ENCODE assay signal across 23 cellular contexts in genomic region chr5:173236531-173237501, GRCh38. TPM values are rescaled to one million over a fixed set of nuclear protein-coding genes. Genes with fewer than 3 reads are reported as not detected.
A peak's percentile ranks its signal among the peaks of the same experiment; 100 is the strongest.
DNase-seq lines count a peak whose midpoint lies in the region; ATAC-seq and TF ChIP-seq lines count a peak whose summit lies in the region.
"Had no signal": no experiment of that assay in that cellular context is flagged by ENCODE, and none has a peak within 500 bp of the region (broad histone marks: within the 10 kb centered on the region; RNA-seq: fewer than 3 reads in every experiment).

No MANE protein-coding gene starts in this region.

- peaks cover 100% of the 10 kb centered on the region for H3K27me3 ChIP-seq in HUES6 (ENCODE audit: control insufficient read depth, insufficient read depth, low read length)
- H3K27me3 ChIP-seq in adrenal gland = peaks cover 98% of the 10 kb centered on the region

- H3K36me3 Mint-ChIP-seq in activated naive CD4-positive, alpha-beta T cell treated with anti-CD3 and anti-CD28 coated beads, Interleukin-2, amount 50 U/mL, for 24 hours = no peaks in the 10 kb centered on the region

- H3K4me1 ChIP-seq in HUES6 (ENCODE audit: control insufficient read depth, insufficient read depth, low read length) (peaks cover 80% of the 10 kb centered on the region), adrenal gland (replicated peaks in 1 of 2) (peaks cover 19 to 26% of the 10 kb centered on the region in 2 donors)

- no peak for TF ChIP-seq CTCF in adrenal gland (IDR thresholded peaks at IDR 0.05)

- peaks cover 48% of the 10 kb centered on the region for H3K4me1 Mint-ChIP-seq in activated naive CD4-positive, alpha-beta T cell treated with anti-CD3 and anti-CD28 coated beads, Interleukin-2, amount 50 U/mL, for 24 hours

- intact Hi-C loops in left ventricle myocardium superior (cut with micrococcal nuclease) (no loop called here), adrenal gland (cut with DNase I) (no loop called here)

- H3K9ac ChIP-seq in HUES6 (ENCODE audit: low read length) = no peak overlapping the region

- TF ChIP-seq POLR2A in adrenal gland (IDR thresholded peaks at IDR 0.05) = no peak

- 23 to 29% (median 25%) methylated on average over 48 to 61 of the region's 61 CpGs for whole genome bisulfite sequencing in adrenal gland, 4 donors

- H3K4me3 ChIP-seq in HUES6 (ENCODE audit: low read depth, low read length) (peak overlapping the region; percentile 23; the same call in 1 of the 2 replicates), adrenal gland (no peak overlapping the region)
- H3K4me3 ChIP-seq: dorsolateral prefrontal cortex, esophagus squamous epithelium, testis had no signal

- H3K27me3 Mint-ChIP-seq in activated naive CD4-positive, alpha-beta T cell treated with anti-CD3 and anti-CD28 coated beads, Interleukin-2, amount 50 U/mL, for 24 hours = peaks cover 73% of the 10 kb centered on the region

- H3K27ac Mint-ChIP-seq in activated naive CD4-positive, alpha-beta T cell treated with anti-CD3 and anti-CD28 coated beads, Interleukin-2, amount 50 U/mL, for 24 hours = no peak overlapping the region

- DNase-seq in activated naive CD4-positive, alpha-beta T cell treated with anti-CD3 and anti-CD28 coated beads, Interleukin-2, amount 50 U/mL, for 16 hours = no peak
- DNase-seq in left ventricle myocardium superior (peak; percentile 64), retina (peak; percentile 66), adrenal gland (no peak), NCI-H446 (lab: John Stamatoyannopoulos, UW) (no peak)
- DNase-seq: activated CD8-positive, alpha-beta memory T cell treated with anti-CD3 and anti-CD28 coated beads, Interleukin-2, amount 10 ng/mL, durations not matched to agents 7 days and 5 days; COR-L47; dorsolateral prefrontal cortex; esophagus squamous epithelium; NCI-H2029; NCI-H526 treated with DMSO at 0.1 percent for 48 hours; OCI-M1; stimulated activated CD4-positive, alpha-beta T cell treated with anti-CD3 and anti-CD28 coated beads, Interleukin-1b, Interleukin-23, amount 100 ng/mL, for 48 hours; testis had no signal

- ATAC-seq in left ventricle myocardium superior (peak; percentile 5), GM19463 (IDR thresholded peaks at IDR 0.05; ENCODE audit: unreplicated experiment) (no peak)
- ATAC-seq: activated CD4-positive, CD25-positive, alpha-beta regulatory T cell treated with anti-CD3 and anti-CD28 coated beads, Interleukin-2, amount 50 U/mL, for 24 hours; activated CD8-positive, alpha-beta memory T cell treated with anti-CD3 and anti-CD28 coated beads, Interleukin-2, amount 10 ng/mL, durations not matched to agents 7 days and 5 days; sciatic nerve had no signal

- H3K27ac ChIP-seq in HUES6 (ENCODE audit: low read depth, low read length) (no peak overlapping the region), adrenal gland (no peak overlapping the region)
- H3K27ac ChIP-seq: dorsolateral prefrontal cortex, esophagus squamous epithelium, neutrophil, testis had no signal

- H3K9me3 ChIP-seq in HUES6 (ENCODE audit: control insufficient read depth, insufficient read depth, low read depth, low read length) (no peaks in the 10 kb centered on the region), adrenal gland (replicated peaks in 1 of 3) (no peaks in the 10 kb centered on the region)
- H3K9me3 ChIP-seq: esophagus squamous epithelium, neutrophil, testis had no signal

- no peaks in the 10 kb centered on the region for H3K9me3 Mint-ChIP-seq in activated naive CD4-positive, alpha-beta T cell treated with anti-CD3 and anti-CD28 coated beads, Interleukin-2, amount 50 U/mL, for 24 hours
- H3K9me3 Mint-ChIP-seq: T-helper 2 cell treated with Interferon-gamma antibody and Interleukin-4, amounts not matched to agents 5 μg/mL and 100 μg/mL, for 36 hours had no signal

- no peaks in the 10 kb centered on the region for H3K36me3 ChIP-seq in HUES6 (ENCODE audit: control insufficient read depth, insufficient read depth, low read length)
- H3K36me3 ChIP-seq in adrenal gland (replicated peaks in 1 of 2) = no peaks in the 10 kb centered on the region
- H3K36me3 ChIP-seq: esophagus squamous epithelium, neutrophil had no signal

- peak overlapping the region; percentile 11 for H3K4me3 Mint-ChIP-seq in activated naive CD4-positive, alpha-beta T cell treated with anti-CD3 and anti-CD28 coated beads, Interleukin-2, amount 50 U/mL, for 24 hours
- H3K4me3 Mint-ChIP-seq: activated CD8-positive, alpha-beta memory T cell treated with anti-CD3 and anti-CD28 coated beads, Interleukin-2, amount 10 ng/mL, durations not matched to agents 7 days and 5 days had no signal

RNA-seq across cellular contexts. Expression of gene NKX2-5, which starts 1.8 kb away (rescaled TPM):
- total RNA-seq in left ventricle myocardium superior (285 TPM), adrenal gland (not detected)
- under 1 TPM in 2 of 3 donors, not detected in 1; 0.07 to 0.48 TPM for polyA plus RNA-seq in adrenal gland
- total RNA-seq: activated CD8-positive, alpha-beta memory T cell treated with anti-CD3 and anti-CD28 coated beads, Interleukin-2, amount 10 ng/mL, durations not matched to agents 7 days and 5 days; bronchial epithelial cell; dorsolateral prefrontal cortex; esophagus squamous epithelium; lung microvascular endothelial cell; sciatic nerve had no signal

Comparison
In these comparisons a context has a peak if more than half of its experiments do, and no peak if none do; other contexts are left out.
1. DNase-seq: peak in left ventricle myocardium superior (single experiment) and retina (single experiment); none in activated naive CD4-positive, alpha-beta T cell treated with anti-CD3 and anti-CD28 coated beads, Interleukin-2, amount 50 U/mL, for 16 hours (single experiment), adrenal gland (0 of 7) and NCI-H446 (0 of 2).
2. RNA of gene NKX2-5, which starts 1.8 kb away (total RNA-seq): 285 TPM in left ventricle myocardium superior (single experiment); not detected in adrenal gland; every median in the first group is over 100 times any median in the second.